15 cellular contexts compared by ENCODE assay signal in the genomic region with DNA sequence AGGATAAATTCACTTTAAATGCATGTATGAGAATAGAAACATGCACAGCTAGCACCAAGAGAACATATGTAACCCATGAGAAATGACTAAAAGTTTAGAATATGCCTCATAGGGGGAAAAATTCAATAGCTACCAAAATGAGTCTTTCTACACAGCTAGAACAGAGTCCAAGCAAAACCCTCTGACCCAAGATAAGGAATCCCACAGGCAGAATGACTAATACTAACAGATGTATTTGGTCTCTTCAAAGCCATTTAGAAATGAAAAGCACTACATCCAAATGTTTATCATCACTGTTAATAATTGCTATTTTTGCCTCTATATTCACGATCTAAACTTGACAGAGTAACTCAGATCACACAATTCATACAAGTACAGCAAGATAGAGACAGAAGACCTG. TPM values are rescaled to one million over a fixed set of nuclear protein-coding genes. Genes with fewer than 3 reads are reported as not detected.
A peak's percentile ranks its signal among the peaks of the same experiment; 100 is the strongest.
DNase-seq lines count a peak whose midpoint lies in the region; ATAC-seq and TF ChIP-seq lines count a peak whose summit lies in the region.
"Had no signal": no experiment of that assay in that cellular context is flagged by ENCODE, and none has a peak within 500 bp of the region (broad histone marks: within the 10 kb centered on the region; RNA-seq: fewer than 3 reads in every experiment).

No MANE protein-coding gene starts in this region.

- peak; percentile 46 for ATAC-seq in left ventricle myocardium superior
- ATAC-seq in Right ventricle myocardium inferior = no peak
- ATAC-seq: activated naive CD8-positive, alpha-beta T cell treated with anti-CD3 and anti-CD28 coated beads, Interleukin-2, amount 50 U/mL, for 24 hours had no signal

- intact Hi-C loops in left ventricle myocardium superior (cut with micrococcal nuclease) = no loop called here
- intact Hi-C loops in Right ventricle myocardium inferior (cut with DNase I) = loop anchor here (10.0 kb wide), 1 partner anchor 73 kb away; no protein-coding TSS in a partner anchor
- intact Hi-C loops in posterior vena cava (cut with DNase I) = no loop called here

- POLR2A ChIA-PET in activated CD4-positive, alpha-beta memory T cell treated with anti-CD3 and anti-CD28 coated beads, Interleukin-2, amount 10 ng/mL, durations not matched to agents 7 days and 5 days (lab: Charles Lee) = no interaction called here

- H3K36me3 ChIP-seq in adipocyte (ENCODE audit: control insufficient read depth, insufficient read depth, low read length, severe bottlenecking) = no peaks in the 10 kb centered on the region
- H3K36me3 ChIP-seq: tibial artery had no signal

- H3K4me1 ChIP-seq in adipocyte (ENCODE audit: control insufficient read depth, insufficient read depth, low read length) = peaks cover 60% of the 10 kb centered on the region

- H3K9me3 Mint-ChIP-seq in activated CD4-positive, alpha-beta memory T cell treated with anti-CD3 and anti-CD28 coated beads, Interleukin-2, amount 10 ng/mL, durations not matched to agents 7 days and 5 days = no peaks in the 10 kb centered on the region
- H3K9me3 Mint-ChIP-seq: activated naive CD8-positive, alpha-beta T cell treated with anti-CD3 and anti-CD28 coated beads, Interleukin-2, amount 50 U/mL, for 24 hours had no signal

- TF ChIP-seq CTCF in foreskin fibroblast (IDR thresholded peaks at IDR 0.05; ENCODE audit: low read depth, low read length) = no peak

- H3K27me3 ChIP-seq in adipocyte (replicated peaks; ENCODE audit: control insufficient read depth, insufficient read depth, low read length) = no peaks in the 10 kb centered on the region
- H3K27me3 ChIP-seq: dorsolateral prefrontal cortex, tibial artery had no signal

- DNase-seq in left ventricle myocardium superior (no peak), Right ventricle myocardium inferior (ENCODE audit: missing footprints) (no peak), adipocyte (ENCODE audit: low read depth) (peak; percentile 64), foreskin fibroblast (peak; percentile 73 to 88), OCI-M2 (lab: John Stamatoyannopoulos, UW; ENCODE audit: unreplicated experiment) (no peak), posterior vena cava (ENCODE audit: low spot score) (no peak), germinal center (ENCODE audit: low spot score) (no peak)
- DNase-seq in activated CD4-positive, alpha-beta memory T cell treated with anti-CD3 and anti-CD28 coated beads, Interleukin-2, amount 10 ng/mL, durations not matched to agents 7 days and 5 days = no peak
- DNase-seq: activated naive CD8-positive, alpha-beta T cell treated with anti-CD3 and anti-CD28 coated beads, Interleukin-2, amount 50 U/mL, for 24 hours; dorsolateral prefrontal cortex; NCI-H526; stimulated activated CD4-positive, alpha-beta T cell treated with anti-CD3 and anti-CD28 coated beads, Interleukin-15, amount 100 ng/mL, for 24 hours; tibial artery had no signal

- H3K4me1 Mint-ChIP-seq in activated CD4-positive, alpha-beta memory T cell treated with anti-CD3 and anti-CD28 coated beads, Interleukin-2, amount 10 ng/mL, durations not matched to agents 7 days and 5 days = no peaks in the 10 kb centered on the region
- H3K4me1 Mint-ChIP-seq: activated naive CD8-positive, alpha-beta T cell treated with anti-CD3 and anti-CD28 coated beads, Interleukin-2, amount 50 U/mL, for 24 hours had no signal

- H3K27me3 Mint-ChIP-seq in activated CD4-positive, alpha-beta memory T cell treated with anti-CD3 and anti-CD28 coated beads, Interleukin-2, amount 10 ng/mL, durations not matched to agents 7 days and 5 days = no peaks in the 10 kb centered on the region
- H3K27me3 Mint-ChIP-seq: activated naive CD8-positive, alpha-beta T cell treated with anti-CD3 and anti-CD28 coated beads, Interleukin-2, amount 50 U/mL, for 24 hours had no signal

- no peak overlapping the region for H3K27ac Mint-ChIP-seq in activated CD4-positive, alpha-beta memory T cell treated with anti-CD3 and anti-CD28 coated beads, Interleukin-2, amount 10 ng/mL, durations not matched to agents 7 days and 5 days
- H3K27ac Mint-ChIP-seq: activated naive CD8-positive, alpha-beta T cell treated with anti-CD3 and anti-CD28 coated beads, Interleukin-2, amount 50 U/mL, for 24 hours had no signal

- no peaks in the 10 kb centered on the region for H3K36me3 Mint-ChIP-seq in activated CD4-positive, alpha-beta memory T cell treated with anti-CD3 and anti-CD28 coated beads, Interleukin-2, amount 10 ng/mL, durations not matched to agents 7 days and 5 days (ENCODE audit: low read depth)

- CTCF ChIA-PET in activated CD4-positive, alpha-beta memory T cell treated with anti-CD3 and anti-CD28 coated beads, Interleukin-2, amount 10 ng/mL, durations not matched to agents 7 days and 5 days (lab: Charles Lee) = no interaction called here

- no peak overlapping the region for H3K4me3 Mint-ChIP-seq in activated CD4-positive, alpha-beta memory T cell treated with anti-CD3 and anti-CD28 coated beads, Interleukin-2, amount 10 ng/mL, durations not matched to agents 7 days and 5 days
- H3K4me3 Mint-ChIP-seq: activated naive CD8-positive, alpha-beta T cell treated with anti-CD3 and anti-CD28 coated beads, Interleukin-2, amount 50 U/mL, for 24 hours had no signal

- H3K9me3 ChIP-seq in adipocyte (ENCODE audit: control insufficient read depth, low read length) = no peaks in the 10 kb centered on the region
- H3K9me3 ChIP-seq: tibial artery had no signal

- H3K9ac ChIP-seq in adipocyte (ENCODE audit: low read length) = no peak overlapping the region
- H3K9ac ChIP-seq: KMS-11 had no signal

- H3K4me3 ChIP-seq in adipocyte (ENCODE audit: low read length) = no peak overlapping the region
- H3K4me3 ChIP-seq in foreskin fibroblast (ENCODE audit: low read depth in 1 of 2, low read length in 2 of 2) = no peak overlapping the region
- H3K4me3 ChIP-seq: dorsolateral prefrontal cortex, SK-N-MC, tibial artery had no signal

RNA-seq across cellular contexts. Expression of a gene that starts 44.0 kb away (rescaled TPM):
- total RNA-seq in left ventricle myocardium superior (2.7 TPM), Right ventricle myocardium inferior (3.8 TPM), posterior vena cava (1 to 10 TPM; 5.5 to 6.0 TPM)
- 10 to 100 TPM in 1 of 2 experiments, 1 to 10 TPM in 1; 9.6 to 10.3 TPM for total RNA-seq in activated CD4-positive, alpha-beta memory T cell treated with anti-CD3 and anti-CD28 coated beads, Interleukin-2, amount 10 ng/mL, durations not matched to agents 7 days and 5 days

Comparison
In these comparisons a context has a peak if more than half of its experiments do, and no peak if none do; other contexts are left out.
1. DNase-seq: peak in adipocyte (single experiment) and foreskin fibroblast (2 of 2); none in left ventricle myocardium superior (single experiment), Right ventricle myocardium inferior (single experiment), activated CD4-positive, alpha-beta memory T cell treated with anti-CD3 and anti-CD28 coated beads, Interleukin-2, amount 10 ng/mL, durations not matched to agents 7 days and 5 days (single experiment), OCI-M2 (single experiment), posterior vena cava (single experiment) and germinal center (single experiment).